ENCODE assay signal across 28 cellular contexts in the genomic region with DNA sequence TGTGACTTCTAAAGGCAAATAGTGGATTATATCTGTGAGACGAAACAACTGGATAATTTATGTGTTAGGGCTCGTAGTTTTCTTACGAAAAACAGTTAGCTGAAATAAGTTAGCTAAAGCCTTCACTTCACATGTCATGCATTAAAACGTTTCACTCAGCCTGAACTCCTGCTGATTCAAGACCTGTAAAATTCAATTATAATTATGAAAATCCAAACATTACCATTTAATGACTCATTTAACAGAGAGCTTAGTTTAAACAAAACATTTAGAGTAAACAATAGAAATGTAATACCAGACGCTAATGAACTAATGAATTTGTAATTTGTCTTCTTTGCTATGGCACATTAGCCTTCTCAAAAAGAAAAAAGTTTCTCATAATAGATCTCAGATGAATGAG.
"Had no signal": no experiment of that assay in that cellular context is flagged by ENCODE, and none has a peak within 500 bp of the region (broad histone marks: within the 10 kb centered on the region; RNA-seq: fewer than 3 reads in every experiment).

No MANE protein-coding gene starts in this region.

- ATAC-seq: activated naive CD4-positive, alpha-beta T cell treated with anti-CD3 and anti-CD28 coated beads, Interleukin-2, amount 50 U/mL, for 72 hours; activated T-cell treated with anti-CD3 and anti-CD28 coated beads, Interleukin-2, amount 50 U/mL, for 72 hours; foreskin keratinocyte; gastroesophageal sphincter; heart right ventricle; WTC11 had no signal

- FAIRE-seq: TTC549 had no signal

- H3K4me3 ChIP-seq: ascending aorta, breast epithelium, coronary artery, dorsolateral prefrontal cortex, esophagus muscularis mucosa, gastroesophageal sphincter, heart right ventricle had no signal

- H3K9me3 ChIP-seq: ascending aorta, breast epithelium, esophagus muscularis mucosa, gastroesophageal sphincter, heart right ventricle had no signal

- H3K36me3 ChIP-seq: ascending aorta, breast epithelium, esophagus muscularis mucosa, gastroesophageal sphincter, heart right ventricle had no signal

- H3K4me1 ChIP-seq: ascending aorta, breast epithelium, esophagus muscularis mucosa, foreskin keratinocyte, gastroesophageal sphincter, heart right ventricle had no signal

- H3K27ac ChIP-seq: ascending aorta, breast epithelium, coronary artery, dorsolateral prefrontal cortex, esophagus muscularis mucosa, foreskin keratinocyte, gastroesophageal sphincter, heart right ventricle, VCaP had no signal

- DNase-seq: activated CD4-positive, alpha-beta memory T cell treated with anti-CD3 and anti-CD28 coated beads, Interleukin-2, amount 10 ng/mL, durations not matched to agents 7 days and 5 days; activated CD4-positive, alpha-beta T cell treated with anti-CD3 and anti-CD28 coated beads for 1 hour; activated CD4-positive, alpha-beta T cell treated with anti-CD3 and anti-CD28 coated beads for 4 hours; activated CD4-positive, alpha-beta T cell treated with anti-CD3 and anti-CD28 coated beads, Interleukin-2, amount 10 ng/mL, durations not matched to agents 7 days and 5 days; activated CD4-positive, alpha-beta T cell treated with anti-CD3 and anti-CD28 coated beads, Interleukin-2, amount 50 U/mL, for 4 hours; activated CD8-positive, alpha-beta memory T cell treated with anti-CD3 and anti-CD28 coated beads, Interleukin-2, amount 50 U/mL, for 48 hours; activated gamma-delta T cell; activated naive CD4-positive, alpha-beta T cell; activated naive CD4-positive, alpha-beta T cell treated with anti-CD3 and anti-CD28 coated beads, Interleukin-2, amount 10 ng/mL, durations not matched to agents 7 days and 5 days; activated naive CD8-positive, alpha-beta T cell treated with anti-CD3 and anti-CD28 coated beads, Interleukin-2, amount 10 ng/mL, durations not matched to agents 7 days and 5 days; activated T-cell treated with anti-CD3 and anti-CD28 coated beads for 4 hours; activated T-cell treated with anti-CD3 and anti-CD28 coated beads, Interleukin-2, amount 50 U/mL, for 24 hours; activated T-cell treated with anti-CD3 and anti-CD28 coated beads, Interleukin-2, amount 50 U/mL, for 72 hours; dorsolateral prefrontal cortex; effector memory CD4-positive, alpha-beta T cell; erythroblast; foreskin keratinocyte; heart right ventricle; T-helper 2 cell had no signal
